Comparison of ENCODE assay signal across 20 cellular contexts in genomic region chr9:133741716-133742115, GRCh38.
"Had no signal": no experiment of that assay in that cellular context is flagged by ENCODE, and none has a peak within 500 bp of the region (broad histone marks: within the 10 kb centered on the region; RNA-seq: fewer than 3 reads in every experiment).

No MANE protein-coding gene starts in this region.

- H3K27ac ChIP-seq: heart left ventricle, ovary, suprapubic skin, tibial artery, upper lobe of right lung had no signal

- DNase-seq: cerebellar nuclear complex; effector CD4-positive, alpha-beta T cell; heart left ventricle; hippocampal formation; kidney glomerular epithelial cell; mesendoderm; natural killer cell; right cardiac atrium; stimulated activated CD4-positive, alpha-beta T cell treated with anti-CD3 and anti-CD28 coated beads, Interleukin-4, amount 100 ng/mL, for 1 hour; stimulated activated CD8-positive, alpha-beta memory T cell treated with anti-CD3 and anti-CD28 coated beads, Interleukin-4, amount 100 ng/mL, for 48 hours; stimulated activated naive CD8-positive, alpha-beta T cell treated with anti-CD3 and anti-CD28 coated beads, Interleukin-15, Interleukin-2, amounts not matched to agents 100 U/mL and 50 U/mL, for 24 hours had no signal

- H3K36me3 Mint-ChIP-seq: natural killer cell; stimulated activated effector memory CD8-positive, alpha-beta T cell treated with anti-CD3 and anti-CD28 coated beads, Interleukin-12 subunit alpha, Interleukin-12 subunit beta, amount 100 ng/mL, for 72 hours had no signal

- H3K4me3 ChIP-seq: heart left ventricle, ovary, suprapubic skin, tibial artery, upper lobe of right lung had no signal

- H3K9me3 ChIP-seq: heart left ventricle, ovary, suprapubic skin, tibial artery, upper lobe of right lung had no signal

- ATAC-seq: esophagus mucosa; heart left ventricle; natural killer cell; right cardiac atrium; stimulated activated effector memory CD8-positive, alpha-beta T cell treated with anti-CD3 and anti-CD28 coated beads, Interleukin-12 subunit alpha, Interleukin-12 subunit beta, amount 100 ng/mL, for 72 hours; stimulated activated naive CD8-positive, alpha-beta T cell treated with anti-CD3 and anti-CD28 coated beads, Interleukin-15, Interleukin-2, amounts not matched to agents 100 U/mL and 50 U/mL, for 24 hours; upper lobe of right lung had no signal

- H3K4me3 Mint-ChIP-seq: natural killer cell; neural crest cell; stimulated activated effector memory CD8-positive, alpha-beta T cell treated with anti-CD3 and anti-CD28 coated beads, Interleukin-12 subunit alpha, Interleukin-12 subunit beta, amount 100 ng/mL, for 72 hours had no signal

- H3K9me3 Mint-ChIP-seq: natural killer cell; stimulated activated effector memory CD8-positive, alpha-beta T cell treated with anti-CD3 and anti-CD28 coated beads, Interleukin-12 subunit alpha, Interleukin-12 subunit beta, amount 100 ng/mL, for 72 hours had no signal

- FAIRE-seq: colon, frontal cortex had no signal

- H3K36me3 ChIP-seq: heart left ventricle, ovary, suprapubic skin, tibial artery, upper lobe of right lung had no signal

- H3K27ac Mint-ChIP-seq: natural killer cell; stimulated activated effector memory CD8-positive, alpha-beta T cell treated with anti-CD3 and anti-CD28 coated beads, Interleukin-12 subunit alpha, Interleukin-12 subunit beta, amount 100 ng/mL, for 72 hours had no signal
